ENCODE assay signal across 7 cellular contexts in the genomic region with DNA sequence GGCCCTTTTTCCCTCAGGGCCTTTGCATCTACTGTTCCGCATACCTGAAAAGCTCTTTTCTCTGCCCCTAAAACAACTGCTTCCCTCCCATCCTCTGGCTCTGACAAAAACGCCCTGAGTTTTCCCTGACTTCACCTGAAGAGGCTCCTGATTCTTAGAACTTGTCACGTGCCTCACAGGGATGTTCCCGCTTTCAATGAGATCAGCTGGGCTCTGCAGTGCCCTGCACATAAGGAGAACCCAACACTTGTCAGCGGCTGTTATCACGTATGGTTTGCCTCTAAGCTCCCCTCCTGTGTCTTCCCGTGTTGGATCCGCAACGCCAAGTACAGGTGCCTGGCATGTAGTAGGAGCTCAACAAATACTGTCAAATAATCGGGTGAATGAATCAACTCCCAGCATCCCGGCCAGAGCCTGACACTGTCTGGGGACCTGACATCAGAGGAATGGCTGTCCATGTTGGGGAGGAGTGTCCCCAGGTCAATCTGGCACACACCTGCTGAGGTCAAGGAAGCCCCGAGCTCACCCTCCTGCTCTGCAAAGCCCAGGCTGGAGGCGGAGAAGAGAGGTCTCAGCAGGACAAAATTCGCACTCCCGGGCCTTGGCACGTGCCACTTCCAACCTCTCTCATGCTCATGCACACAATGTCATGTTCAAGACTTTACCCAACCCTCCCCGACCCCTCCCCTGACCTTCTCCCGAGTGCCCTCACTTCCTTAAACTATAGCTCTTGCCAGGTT. TPM values are rescaled to one million over a fixed set of nuclear protein-coding genes. Genes with fewer than 3 reads are reported as not detected.
DNase-seq lines count a peak whose midpoint lies in the region; ATAC-seq and TF ChIP-seq lines count a peak whose summit lies in the region.

No MANE protein-coding gene starts in this region.

- ATAC-seq in SK-N-SH treated with all-trans-retinoic acid at 6 μM for 48 hours: peak; percentile 1; the same call in 2 of the 3 replicates
- no peak for ATAC-seq in stimulated activated effector memory CD8-positive, alpha-beta T cell treated with anti-CD3 and anti-CD28 coated beads, Interleukin-12 subunit alpha, Interleukin-12 subunit beta, amount 100 ng/mL, for 72 hours

- peaks cover 55% of the 10 kb centered on the region for H3K4me1 Mint-ChIP-seq in stimulated activated effector memory CD8-positive, alpha-beta T cell treated with anti-CD3 and anti-CD28 coated beads, Interleukin-12 subunit alpha, Interleukin-12 subunit beta, amount 100 ng/mL, for 72 hours

- H3K27me3 ChIP-seq in HUES6 (ENCODE audit: control insufficient read depth, insufficient read depth, low read length) (peaks cover 26% of the 10 kb centered on the region), left ventricle myocardium inferior (ENCODE audit: low read depth) (no peaks in the 10 kb centered on the region)

- no peak overlapping the region for H3K9ac ChIP-seq in HUES6 (ENCODE audit: low read length)

- DNase-seq in left ventricle myocardium inferior (no peak), HUDEP-2 (lab: John Stamatoyannopoulos, UW; ENCODE audit: unreplicated experiment in 76 of 76) (no peak)
- DNase-seq in stimulated activated effector memory CD8-positive, alpha-beta T cell treated with anti-CD3 and anti-CD28 coated beads, Interleukin-12 subunit alpha, Interleukin-12 subunit beta, amount 100 ng/mL, for 72 hours (ENCODE audit: low spot score in 2 of 2): no peak
- DNase-seq in stimulated activated naive CD4-positive, alpha-beta T cell (lab: John Stamatoyannopoulos, UW): no peak
- DNase-seq in stimulated activated CD4-positive, alpha-beta T cell treated with anti-CD3 and anti-CD28 coated beads, Interleukin-4, amount 100 ng/mL, for 24 hours: no peak

- intact Hi-C loops in left ventricle myocardium inferior (cut with micrococcal nuclease): loop anchor here (5.0 kb wide), 1 partner anchor 55 kb away; no protein-coding TSS in a partner anchor

- peak overlapping the region; percentile 61 for H3K4me3 Mint-ChIP-seq in stimulated activated effector memory CD8-positive, alpha-beta T cell treated with anti-CD3 and anti-CD28 coated beads, Interleukin-12 subunit alpha, Interleukin-12 subunit beta, amount 100 ng/mL, for 72 hours

- H3K27ac Mint-ChIP-seq in stimulated activated effector memory CD8-positive, alpha-beta T cell treated with anti-CD3 and anti-CD28 coated beads, Interleukin-12 subunit alpha, Interleukin-12 subunit beta, amount 100 ng/mL, for 72 hours: peak overlapping the region; percentile 92

- H3K27ac ChIP-seq in HUES6 (ENCODE audit: low read depth, low read length): no peak overlapping the region
- peak overlapping the region; percentile 77 for H3K27ac ChIP-seq in left ventricle myocardium inferior (replicated peaks)

- no peaks in the 10 kb centered on the region for H3K9me3 Mint-ChIP-seq in stimulated activated effector memory CD8-positive, alpha-beta T cell treated with anti-CD3 and anti-CD28 coated beads, Interleukin-12 subunit alpha, Interleukin-12 subunit beta, amount 100 ng/mL, for 72 hours

- TF ChIP-seq CTCF in left ventricle myocardium inferior (IDR thresholded peaks at IDR 0.05; ENCODE audit: borderline replicate concordance): no peak

- H3K4me1 ChIP-seq in HUES6 (ENCODE audit: control insufficient read depth, insufficient read depth, low read length) (peaks cover 16% of the 10 kb centered on the region), left ventricle myocardium inferior (peaks cover 35% of the 10 kb centered on the region)

- H3K36me3 Mint-ChIP-seq in stimulated activated effector memory CD8-positive, alpha-beta T cell treated with anti-CD3 and anti-CD28 coated beads, Interleukin-12 subunit alpha, Interleukin-12 subunit beta, amount 100 ng/mL, for 72 hours: peaks cover 55% of the 10 kb centered on the region

- H3K36me3 ChIP-seq in HUES6 (ENCODE audit: control insufficient read depth, insufficient read depth, low read length) (peaks cover 2% of the 10 kb centered on the region; the same call in 1 of the 2 replicates), left ventricle myocardium inferior (peaks cover 3% of the 10 kb centered on the region)

- H3K4me3 ChIP-seq in HUES6 (ENCODE audit: low read depth, low read length) (peak overlapping the region; percentile 54), left ventricle myocardium inferior (peak overlapping the region; percentile 62)

- H3K9me3 ChIP-seq in HUES6 (ENCODE audit: control insufficient read depth, insufficient read depth, low read depth, low read length) (no peaks in the 10 kb centered on the region), left ventricle myocardium inferior (replicated peaks) (no peaks in the 10 kb centered on the region)

TF ChIP-seq in SK-N-SH treated with all-trans-retinoic acid at 6 μM for 48 hours, 23 proteins besides CTCF, POLR2A, EP300 and RAD21:
- no peak for TF ChIP-seq CSRNP3 (CRISPR knock-in tag; IDR thresholded peaks at IDR 0.05)
- TF ChIP-seq CSDC2 (CRISPR knock-in tag; IDR thresholded peaks at IDR 0.05): no peak
- no peak for TF ChIP-seq GLIS3 (CRISPR knock-in tag; IDR thresholded peaks at IDR 0.05)
- TF ChIP-seq OSR1 (CRISPR knock-in tag; IDR thresholded peaks at IDR 0.05): no peak
- no peak for TF ChIP-seq RARB (CRISPR knock-in tag; IDR thresholded peaks at IDR 0.05)
- TF ChIP-seq ISL1 (CRISPR knock-in tag; IDR thresholded peaks at IDR 0.05): no peak
- no peak for TF ChIP-seq TOX (CRISPR knock-in tag; IDR thresholded peaks at IDR 0.05; ENCODE audit: borderline replicate concordance)
- TF ChIP-seq ZNF70 (CRISPR knock-in tag; IDR thresholded peaks at IDR 0.05): no peak
- no peak for TF ChIP-seq ZNF565 (CRISPR knock-in tag; conservative IDR thresholded peaks at IDR 0.05; ENCODE audit: low read depth)
- no peak for TF ChIP-seq ZNF8 (CRISPR knock-in tag; IDR thresholded peaks at IDR 0.05)
- TF ChIP-seq ZFP3 (CRISPR knock-in tag; IDR thresholded peaks at IDR 0.05): no peak
- TF ChIP-seq, protein P1, sequence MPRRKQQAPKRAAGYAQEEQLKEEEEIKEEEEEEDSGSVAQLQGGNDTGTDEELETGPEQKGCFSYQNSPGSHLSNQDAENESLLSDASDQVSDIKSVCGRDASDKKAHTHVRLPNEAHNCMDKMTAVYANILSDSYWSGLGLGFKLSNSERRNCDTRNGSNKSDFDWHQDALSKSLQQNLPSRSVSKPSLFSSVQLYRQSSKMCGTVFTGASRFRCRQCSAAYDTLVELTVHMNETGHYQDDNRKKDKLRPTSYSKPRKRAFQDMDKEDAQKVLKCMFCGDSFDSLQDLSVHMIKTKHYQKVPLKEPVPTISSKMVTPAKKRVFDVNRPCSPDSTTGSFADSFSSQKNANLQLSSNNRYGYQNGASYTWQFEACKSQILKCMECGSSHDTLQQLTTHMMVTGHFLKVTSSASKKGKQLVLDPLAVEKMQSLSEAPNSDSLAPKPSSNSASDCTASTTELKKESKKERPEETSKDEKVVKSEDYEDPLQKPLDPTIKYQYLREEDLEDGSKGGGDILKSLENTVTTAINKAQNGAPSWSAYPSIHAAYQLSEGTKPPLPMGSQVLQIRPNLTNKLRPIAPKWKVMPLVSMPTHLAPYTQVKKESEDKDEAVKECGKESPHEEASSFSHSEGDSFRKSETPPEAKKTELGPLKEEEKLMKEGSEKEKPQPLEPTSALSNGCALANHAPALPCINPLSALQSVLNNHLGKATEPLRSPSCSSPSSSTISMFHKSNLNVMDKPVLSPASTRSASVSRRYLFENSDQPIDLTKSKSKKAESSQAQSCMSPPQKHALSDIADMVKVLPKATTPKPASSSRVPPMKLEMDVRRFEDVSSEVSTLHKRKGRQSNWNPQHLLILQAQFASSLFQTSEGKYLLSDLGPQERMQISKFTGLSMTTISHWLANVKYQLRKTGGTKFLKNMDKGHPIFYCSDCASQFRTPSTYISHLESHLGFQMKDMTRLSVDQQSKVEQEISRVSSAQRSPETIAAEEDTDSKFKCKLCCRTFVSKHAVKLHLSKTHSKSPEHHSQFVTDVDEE (CRISPR knock-in tag; IDR thresholded peaks at IDR 0.05): no peak
TF ChIP-seq in SK-N-SH treated with all-trans-retinoic acid at 6 μM for 48 hours: peak in this region for 0.

RNA-seq across cellular contexts. Expression of gene GRK2, which starts 4.2 kb away (rescaled TPM):
- total RNA-seq in left ventricle myocardium inferior: 53.8 TPM

RNA-seq across cellular contexts. Expression of gene ANKRD13D, which starts 27.0 kb away (rescaled TPM):
- 11.8 TPM for total RNA-seq in left ventricle myocardium inferior

RNA-seq across cellular contexts. Expression of gene SSH3, which starts 41.2 kb away (rescaled TPM):
- 14.9 TPM for total RNA-seq in left ventricle myocardium inferior
